19 cellular contexts compared by ENCODE assay signal in the genomic region with DNA sequence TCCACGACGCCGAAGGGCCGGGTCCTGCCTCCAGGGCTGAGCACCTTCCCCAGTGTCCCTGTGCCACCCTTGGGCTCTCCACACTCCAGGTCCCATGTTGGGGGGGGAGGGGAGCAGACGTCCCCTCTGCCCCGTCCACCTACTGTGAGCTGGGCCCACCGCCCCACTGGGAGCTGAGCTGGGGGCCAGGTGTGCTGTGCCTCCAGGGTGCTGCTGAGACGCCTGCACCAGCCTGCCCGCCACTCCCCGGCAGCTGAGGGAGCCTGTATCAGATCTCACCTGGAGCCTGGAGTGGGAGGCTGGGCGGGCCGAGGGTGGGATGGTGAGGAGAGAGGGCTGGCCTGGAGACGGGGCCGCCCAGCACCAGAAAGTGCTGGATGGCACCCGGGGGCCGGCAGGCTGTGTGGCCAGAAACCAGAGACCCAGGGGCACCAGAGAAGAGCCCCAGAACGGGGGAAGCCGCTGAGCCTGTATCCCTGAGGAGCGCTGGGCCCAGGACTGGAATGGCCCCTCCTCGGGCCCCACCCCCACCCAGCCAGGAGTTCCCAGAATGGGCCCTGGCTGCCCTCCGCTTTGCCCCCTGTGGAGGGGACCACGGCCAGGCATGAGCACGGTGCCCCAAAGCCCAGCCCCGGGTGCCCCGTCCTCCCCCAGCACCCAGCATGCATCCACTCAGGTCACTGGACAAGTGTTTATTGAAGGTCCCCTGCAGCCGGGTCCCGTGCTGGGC. TPM values are rescaled to one million over a fixed set of nuclear protein-coding genes. Genes with fewer than 3 reads are reported as not detected.
DNase-seq lines count a peak whose midpoint lies in the region; ATAC-seq and TF ChIP-seq lines count a peak whose summit lies in the region.
"Had no signal": no experiment of that assay in that cellular context is flagged by ENCODE, and none has a peak within 500 bp of the region (broad histone marks: within the 10 kb centered on the region; RNA-seq: fewer than 3 reads in every experiment).

No MANE protein-coding gene starts in this region.

- peak overlapping the region; percentile 17 for H3K4me3 Mint-ChIP-seq in natural killer cell
- H3K4me3 Mint-ChIP-seq in natural killer cell treated with Interleukin-12 subunit alpha and Interleukin-12 subunit beta and Interleukin-15 and Interleukin-18, amount 100 ng/mL, for 72 hours = no peak overlapping the region
- H3K4me3 Mint-ChIP-seq: activated naive CD8-positive, alpha-beta T cell treated with anti-CD3 and anti-CD28 coated beads for 36 hours had no signal

- TF ChIP-seq CTCF in natural killer cell (IDR thresholded peaks at IDR 0.05) (no peak), left ventricle myocardium inferior (IDR thresholded peaks at IDR 0.05; ENCODE audit: borderline replicate concordance) (no peak), suprapubic skin (IDR thresholded peaks at IDR 0.05) (no peak)

- TF ChIP-seq POLR2A in suprapubic skin (IDR thresholded peaks at IDR 0.05) = no peak

- H3K9me3 Mint-ChIP-seq in natural killer cell = no peaks in the 10 kb centered on the region
- no peaks in the 10 kb centered on the region for H3K9me3 Mint-ChIP-seq in natural killer cell treated with Interleukin-12 subunit alpha and Interleukin-12 subunit beta and Interleukin-15 and Interleukin-18, amount 100 ng/mL, for 72 hours
- H3K9me3 Mint-ChIP-seq: activated naive CD8-positive, alpha-beta T cell treated with anti-CD3 and anti-CD28 coated beads for 36 hours had no signal

- no peaks in the 10 kb centered on the region for H3K36me3 ChIP-seq in left ventricle myocardium inferior
- no peaks in the 10 kb centered on the region for H3K36me3 ChIP-seq in suprapubic skin
- H3K36me3 ChIP-seq: BLaER1 treated with 17β-estradiol and CSF1 and Interleukin-3, amounts not matched to agents 10 nM and 100 nM; gastroesophageal sphincter had no signal

- H3K9me3 ChIP-seq in left ventricle myocardium inferior (replicated peaks) (no peaks in the 10 kb centered on the region), suprapubic skin (no peaks in the 10 kb centered on the region)
- H3K9me3 ChIP-seq: BLaER1 treated with 17β-estradiol and CSF1 and Interleukin-3, amounts not matched to agents 10 nM and 100 nM; gastroesophageal sphincter had no signal

- H3K27me3 ChIP-seq in left ventricle myocardium inferior (ENCODE audit: low read depth) = peaks cover 63% of the 10 kb centered on the region
- peaks cover 38% of the 10 kb centered on the region for H3K27me3 ChIP-seq in suprapubic skin

- H3K36me3 Mint-ChIP-seq in natural killer cell = no peaks in the 10 kb centered on the region
- H3K36me3 Mint-ChIP-seq in natural killer cell treated with Interleukin-12 subunit alpha and Interleukin-12 subunit beta and Interleukin-15 and Interleukin-18, amount 100 ng/mL, for 72 hours = no peaks in the 10 kb centered on the region
- H3K36me3 Mint-ChIP-seq: activated naive CD8-positive, alpha-beta T cell treated with anti-CD3 and anti-CD28 coated beads for 36 hours had no signal

- DNase-seq in natural killer cell (peak; percentile 28), NCI-H69 (lab: John Stamatoyannopoulos, UW) (peak; percentile 18), left ventricle myocardium inferior (peak; percentile 11), suprapubic skin (ENCODE audit: low spot score in 2 of 2) (no peak), anterior cingulate cortex (lab: John Stamatoyannopoulos, UW) (no peak)
- no peak for DNase-seq in natural killer cell treated with Interleukin-12 subunit alpha and Interleukin-12 subunit beta and Interleukin-15 and Interleukin-18, amount 100 ng/mL, for 72 hours (ENCODE audit: low spot score)
- DNase-seq: activated naive CD8-positive, alpha-beta T cell treated with anti-CD3 and anti-CD28 coated beads for 36 hours; DMS79 treated with DMSO at 0.1 percent for 48 hours; GOT3; midbrain; NCI-H446; occipital lobe had no signal

- intact Hi-C loops in natural killer cell (cut with micrococcal nuclease) (no loop called here), left ventricle myocardium inferior (cut with micrococcal nuclease) (no loop called here)

- TF ChIP-seq EP300 in suprapubic skin (IDR thresholded peaks at IDR 0.05) = no peak

- H3K27me3 Mint-ChIP-seq in natural killer cell (ENCODE audit: low read depth in 2 of 2) = no peaks in the 10 kb centered on the region
- no peaks in the 10 kb centered on the region for H3K27me3 Mint-ChIP-seq in natural killer cell treated with Interleukin-12 subunit alpha and Interleukin-12 subunit beta and Interleukin-15 and Interleukin-18, amount 100 ng/mL, for 72 hours
- H3K27me3 Mint-ChIP-seq: activated naive CD8-positive, alpha-beta T cell treated with anti-CD3 and anti-CD28 coated beads for 36 hours had no signal

- no peak for ATAC-seq in natural killer cell
- no peak for ATAC-seq in natural killer cell treated with Interleukin-12 subunit alpha and Interleukin-12 subunit beta and Interleukin-15 and Interleukin-18, amount 100 ng/mL, for 72 hours
- no peak for ATAC-seq in GM18502 (IDR thresholded peaks at IDR 0.05; ENCODE audit: poor library complexity, unreplicated experiment)
- ATAC-seq: gastroesophageal sphincter had no signal

- WGBS in suprapubic skin = 80% methylated on average over 1 of the region's 27 CpGs

- H3K27ac Mint-ChIP-seq in natural killer cell = peak overlapping the region; percentile 87 to 93
- peak overlapping the region in 1 of 2 donors; percentile 76 for H3K27ac Mint-ChIP-seq in natural killer cell treated with Interleukin-12 subunit alpha and Interleukin-12 subunit beta and Interleukin-15 and Interleukin-18, amount 100 ng/mL, for 72 hours
- H3K27ac Mint-ChIP-seq: activated naive CD8-positive, alpha-beta T cell treated with anti-CD3 and anti-CD28 coated beads for 36 hours had no signal

- H3K4me1 Mint-ChIP-seq in natural killer cell = peaks cover 10 to 33% of the 10 kb centered on the region in 2 donors
- peaks cover 8 to 15% of the 10 kb centered on the region in 2 donors for H3K4me1 Mint-ChIP-seq in natural killer cell treated with Interleukin-12 subunit alpha and Interleukin-12 subunit beta and Interleukin-15 and Interleukin-18, amount 100 ng/mL, for 72 hours (ENCODE audit: low read depth in 2 of 2)

- H3K4me3 ChIP-seq in left ventricle myocardium inferior = no peak overlapping the region
- H3K4me3 ChIP-seq in suprapubic skin = peak overlapping the region; percentile 32
- H3K4me3 ChIP-seq: BLaER1 treated with 17β-estradiol and CSF1 and Interleukin-3, amounts not matched to agents 10 nM and 100 nM; gastroesophageal sphincter; smooth muscle cell had no signal

- H3K27ac ChIP-seq in left ventricle myocardium inferior (replicated peaks) (no peak overlapping the region), suprapubic skin (no peak overlapping the region)
- H3K27ac ChIP-seq: BLaER1 treated with 17β-estradiol and CSF1 and Interleukin-3, amounts not matched to agents 10 nM and 100 nM; gastroesophageal sphincter had no signal

- H3K4me1 ChIP-seq in left ventricle myocardium inferior (peaks cover 33% of the 10 kb centered on the region), suprapubic skin (peaks cover 53% of the 10 kb centered on the region)

RNA-seq across cellular contexts. Expression of a gene that starts 3.4 kb away (rescaled TPM):
- total RNA-seq in natural killer cell = 10 to 100 TPM; 40.3 to 81.9 (median 54.7) TPM
- total RNA-seq in natural killer cell treated with Interleukin-12 subunit alpha and Interleukin-12 subunit beta and Interleukin-15 and Interleukin-18, amount 100 ng/mL, for 72 hours = 100 to 1,000 TPM; 295 to 591 TPM
- not detected for total RNA-seq in left ventricle myocardium inferior
- 10 to 100 TPM; 24.4 to 62.1 (median 33.5) TPM for total RNA-seq in suprapubic skin
- total RNA-seq: endothelial cell of umbilical vein, occipital lobe, OCI-LY7, SK-MEL-5 had no signal

RNA-seq across cellular contexts. Expression of a gene that starts 11.0 kb away (rescaled TPM):
- 10 to 100 TPM; 14.3 to 26.5 (median 15.7) TPM for total RNA-seq in natural killer cell
- 100 to 1,000 TPM in 1 of 2 donors, 10 to 100 TPM in 1; 56.8 to 305 TPM for total RNA-seq in natural killer cell treated with Interleukin-12 subunit alpha and Interleukin-12 subunit beta and Interleukin-15 and Interleukin-18, amount 100 ng/mL, for 72 hours
- 2.2 TPM for total RNA-seq in left ventricle myocardium inferior
- total RNA-seq in suprapubic skin = 1 to 10 TPM in 1 of 4 donors, under 1 TPM in 2, not detected in 1; 0.42 to 1.4 (median 0.72) TPM
- total RNA-seq: occipital lobe, SK-MEL-5, smooth muscle cell had no signal

RNA-seq across cellular contexts. Expression of a gene that starts 28.8 kb away (rescaled TPM):
- total RNA-seq in natural killer cell (100 to 1,000 TPM; 176 to 211 (median 184) TPM), left ventricle myocardium inferior (114 TPM), suprapubic skin (10 to 100 TPM; 57.5 to 87.6 (median 73.1) TPM)
- total RNA-seq in natural killer cell treated with Interleukin-12 subunit alpha and Interleukin-12 subunit beta and Interleukin-15 and Interleukin-18, amount 100 ng/mL, for 72 hours = 100 to 1,000 TPM; 243 to 251 TPM

RNA-seq across cellular contexts. Expression of a gene that starts 29.0 kb away (rescaled TPM):
- total RNA-seq in natural killer cell (10 to 100 TPM; 13.7 to 16.5 (median 16.3) TPM), left ventricle myocardium inferior (7.9 TPM), suprapubic skin (10 to 100 TPM in 3 of 4 donors, 1 to 10 TPM in 1; 9.3 to 24.4 (median 16.4) TPM)
- 10 to 100 TPM; 23.8 to 28.1 TPM for total RNA-seq in natural killer cell treated with Interleukin-12 subunit alpha and Interleukin-12 subunit beta and Interleukin-15 and Interleukin-18, amount 100 ng/mL, for 72 hours

RNA-seq across cellular contexts. Expression of a gene that starts 29.3 kb away (rescaled TPM):
- total RNA-seq in natural killer cell = 1 to 10 TPM in 2 of 3 donors, under 1 TPM in 1; 0.23 to 1.7 (median 1.7) TPM
- total RNA-seq in natural killer cell treated with Interleukin-12 subunit alpha and Interleukin-12 subunit beta and Interleukin-15 and Interleukin-18, amount 100 ng/mL, for 72 hours = under 1 TPM in 1 of 2 donors, not detected in 1; 0.31 TPM
- total RNA-seq in left ventricle myocardium inferior = not detected
- not detected for total RNA-seq in suprapubic skin
- total RNA-seq: activated naive CD8-positive, alpha-beta T cell treated with anti-CD3 and anti-CD28 coated beads for 36 hours; endothelial cell of umbilical vein; occipital lobe; OCI-LY7; SK-MEL-5; smooth muscle cell had no signal

Comparison
In these comparisons a context has a peak if more than half of its experiments do, and no peak if none do; other contexts are left out.
1. DNase-seq: peak in natural killer cell (single experiment), NCI-H69 (single experiment) and left ventricle myocardium inferior (single experiment); none in natural killer cell treated with Interleukin-12 subunit alpha and Interleukin-12 subunit beta and Interleukin-15 and Interleukin-18, amount 100 ng/mL, for 72 hours (single experiment), suprapubic skin (0 of 2) and anterior cingulate cortex (0 of 58).
2. RNA of a gene that starts 3.4 kb away (total RNA-seq): 295 to 591 TPM in natural killer cell treated with Interleukin-12 subunit alpha and Interleukin-12 subunit beta and Interleukin-15 and Interleukin-18, amount 100 ng/mL, for 72 hours, 40.3 to 81.9 TPM in natural killer cell and 24.4 to 62.1 TPM in suprapubic skin; not detected in left ventricle myocardium inferior (single experiment); every median in the first group is over 10 times any median in the second.